In the genomic region with DNA sequence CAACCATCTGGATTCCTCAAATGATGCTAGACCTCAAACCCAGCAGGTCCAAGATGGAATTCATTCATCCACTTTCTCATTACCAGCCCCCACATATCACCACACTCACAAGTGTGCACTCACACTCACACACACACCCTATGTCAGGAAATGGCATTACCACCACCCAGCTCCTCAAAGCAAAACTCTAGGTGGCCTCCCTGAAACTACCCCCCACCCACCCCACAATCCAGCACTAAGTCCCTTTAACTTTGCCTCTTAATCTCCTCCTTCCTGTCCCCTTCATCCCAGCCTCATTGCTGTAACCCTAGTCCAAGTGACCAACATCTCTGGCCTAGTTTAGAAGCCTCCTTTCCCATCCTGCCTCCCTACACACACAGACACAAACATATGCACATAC, we compare ENCODE assay signal across 22 cellular contexts.
DNase-seq lines count a peak whose midpoint lies in the region; ATAC-seq and TF ChIP-seq lines count a peak whose summit lies in the region.
"Had no signal": no experiment of that assay in that cellular context is flagged by ENCODE, and none has a peak within 500 bp of the region (broad histone marks: within the 10 kb centered on the region; RNA-seq: fewer than 3 reads in every experiment).

No MANE protein-coding gene starts in this region.

- H3K4me1 ChIP-seq in DND-41 (ENCODE audit: insufficient read depth, low read length) = peaks cover 30% of the 10 kb centered on the region

- no peaks in the 10 kb centered on the region for H3K36me3 Mint-ChIP-seq in activated CD4-positive, alpha-beta T cell treated with anti-CD3 and anti-CD28 coated beads, Interleukin-2, amount 10 ng/mL, durations not matched to agents 24 days and 14 days (ENCODE audit: low read depth)
- no peaks in the 10 kb centered on the region for H3K36me3 Mint-ChIP-seq in activated T-helper 2 cell treated with anti-CD3 and anti-CD28 coated beads, Interferon-gamma antibody, Interleukin-2, Interleukin-4, amounts not matched to agents 10 μg/mL and 5 μg/mL and 100 μg/mL, durations not matched to agents 14 hours and 24 hours and 36 hours (ENCODE audit: low read depth)
- H3K36me3 Mint-ChIP-seq in natural killer cell (no peaks in the 10 kb centered on the region), CD14-positive monocyte (no peaks in the 10 kb centered on the region)
- H3K36me3 Mint-ChIP-seq: stimulated activated naive B cell treated with anti-CD40 and anti-IgM and Interleukin-4, amounts not matched to agents 10 μg/mL and 1 μg/mL and 100 μg/mL, for 72 hours; WTC11 had no signal

- H2AFZ ChIP-seq in DND-41 (ENCODE audit: low read depth, low read length) = no peak overlapping the region

- no peaks in the 10 kb centered on the region for H3K27me3 ChIP-seq in DND-41 (ENCODE audit: insufficient read depth, low read length, poor library complexity)
- H3K27me3 ChIP-seq: dorsolateral prefrontal cortex had no signal

- H3K4me1 Mint-ChIP-seq in activated CD4-positive, alpha-beta T cell treated with anti-CD3 and anti-CD28 coated beads, Interleukin-2, amount 10 ng/mL, durations not matched to agents 24 days and 14 days = peaks cover 46% of the 10 kb centered on the region
- H3K4me1 Mint-ChIP-seq in activated T-helper 2 cell treated with anti-CD3 and anti-CD28 coated beads, Interferon-gamma antibody, Interleukin-2, Interleukin-4, amounts not matched to agents 10 μg/mL and 5 μg/mL and 100 μg/mL, durations not matched to agents 14 hours and 24 hours and 36 hours (ENCODE audit: low read depth) = peaks cover 47% of the 10 kb centered on the region
- H3K4me1 Mint-ChIP-seq in natural killer cell (peaks cover 54 to 64% of the 10 kb centered on the region in 2 donors), CD14-positive monocyte (peaks cover 21% of the 10 kb centered on the region)

- peak; percentile 57 for ATAC-seq in DND-41 (ENCODE audit: insufficient read depth, low read depth)
- no peak for ATAC-seq in natural killer cell
- no peak for ATAC-seq in HG02840 (IDR thresholded peaks at IDR 0.05; ENCODE audit: low FRiP score, unreplicated experiment)
- no peak for ATAC-seq in HG02571 (IDR thresholded peaks at IDR 0.05; ENCODE audit: unreplicated experiment)
- ATAC-seq: WTC11 had no signal

- H3K27me3 Mint-ChIP-seq in activated CD4-positive, alpha-beta T cell treated with anti-CD3 and anti-CD28 coated beads, Interleukin-2, amount 10 ng/mL, durations not matched to agents 24 days and 14 days = no peaks in the 10 kb centered on the region
- no peaks in the 10 kb centered on the region for H3K27me3 Mint-ChIP-seq in activated T-helper 2 cell treated with anti-CD3 and anti-CD28 coated beads, Interferon-gamma antibody, Interleukin-2, Interleukin-4, amounts not matched to agents 10 μg/mL and 5 μg/mL and 100 μg/mL, durations not matched to agents 14 hours and 24 hours and 36 hours (ENCODE audit: low read depth)
- no peaks in the 10 kb centered on the region for H3K27me3 Mint-ChIP-seq in natural killer cell (ENCODE audit: low read depth in 2 of 2)
- peaks cover 0 to 3% (median 0%) of the 10 kb centered on the region in 3 donors for H3K27me3 Mint-ChIP-seq in CD14-positive monocyte (ENCODE audit: low read depth in 3 of 3)
- H3K27me3 Mint-ChIP-seq: stimulated activated naive B cell treated with anti-CD40 and anti-IgM and Interleukin-4, amounts not matched to agents 10 μg/mL and 1 μg/mL and 100 μg/mL, for 72 hours had no signal

- no peaks in the 10 kb centered on the region for H3K36me3 ChIP-seq in DND-41 (ENCODE audit: insufficient read depth, low read length)

- TF ChIP-seq CTCF in DND-41 (IDR thresholded peaks at IDR 0.05; ENCODE audit: borderline replicate concordance, extremely low read depth, low read length, poor library complexity, severe bottlenecking) (no peak), natural killer cell (IDR thresholded peaks at IDR 0.05) (no peak), CD14-positive monocyte (IDR thresholded peaks at IDR 0.05) (no peak)

- no peak overlapping the region for H3K4me3 ChIP-seq in DND-41 (ENCODE audit: low read depth in 1 of 2, low read length in 2 of 2)
- H3K4me3 ChIP-seq: dorsolateral prefrontal cortex, SK-N-MC had no signal

- H3K9me3 ChIP-seq in DND-41 (ENCODE audit: insufficient read depth, low read length, severe bottlenecking) = no peaks in the 10 kb centered on the region

- intact Hi-C loops in activated CD4-positive, alpha-beta T cell treated with anti-CD3 and anti-CD28 coated beads, Interleukin-2, amount 10 ng/mL, durations not matched to agents 24 days and 14 days (cut with micrococcal nuclease) = loop anchor here (10.0 kb wide), 1 partner anchor 592 kb away; no protein-coding TSS in a partner anchor
- intact Hi-C loops in activated T-helper 2 cell treated with anti-CD3 and anti-CD28 coated beads, Interferon-gamma antibody, Interleukin-2, Interleukin-4, amounts not matched to agents 10 μg/mL and 5 μg/mL and 100 μg/mL, durations not matched to agents 14 hours and 24 hours and 36 hours (cut with micrococcal nuclease) = loop anchor here (5.0 to 10.0 kb wide), 2 partner anchors 319 to 762 kb away; a partner anchor contains a TSS
- intact Hi-C loops in natural killer cell (cut with micrococcal nuclease) = loop anchor here (10.0 kb wide), 1 partner anchor 712 kb away; no protein-coding TSS in a partner anchor
- intact Hi-C loops in CD14-positive monocyte (cut with micrococcal nuclease) = no loop called here

- peak overlapping the region; percentile 79 for H3K27ac ChIP-seq in DND-41 (ENCODE audit: low read length)
- H3K27ac ChIP-seq: dorsolateral prefrontal cortex, epithelial cell of prostate, RWPE1, SK-N-MC had no signal

- no peaks in the 10 kb centered on the region for H4K20me1 ChIP-seq in DND-41 (ENCODE audit: insufficient read depth, low read length)

- no peak overlapping the region for H3K4me2 ChIP-seq in DND-41 (ENCODE audit: insufficient read depth, low read length)

- H3K27ac Mint-ChIP-seq in activated CD4-positive, alpha-beta T cell treated with anti-CD3 and anti-CD28 coated beads, Interleukin-2, amount 10 ng/mL, durations not matched to agents 24 days and 14 days = peak overlapping the region; percentile 26
- peak overlapping the region; percentile 22 for H3K27ac Mint-ChIP-seq in activated T-helper 2 cell treated with anti-CD3 and anti-CD28 coated beads, Interferon-gamma antibody, Interleukin-2, Interleukin-4, amounts not matched to agents 10 μg/mL and 5 μg/mL and 100 μg/mL, durations not matched to agents 14 hours and 24 hours and 36 hours
- peak overlapping the region; percentile 87 to 97 for H3K27ac Mint-ChIP-seq in natural killer cell
- peak overlapping the region in 1 of 7 donors; percentile 48 for H3K27ac Mint-ChIP-seq in CD14-positive monocyte
- H3K27ac Mint-ChIP-seq: stimulated activated naive B cell treated with anti-CD40 and anti-IgM and Interleukin-4, amounts not matched to agents 10 μg/mL and 1 μg/mL and 100 μg/mL, for 72 hours; WTC11 had no signal

- H3K79me2 ChIP-seq in DND-41 (ENCODE audit: insufficient read depth, low read length) = no peaks in the 10 kb centered on the region

- peak; percentile 60 for DNase-seq in activated CD4-positive, alpha-beta T cell treated with anti-CD3 and anti-CD28 coated beads, Interleukin-2, amount 10 ng/mL, durations not matched to agents 24 days and 14 days
- DNase-seq in activated CD4-positive, alpha-beta T cell treated with anti-CD3 and anti-CD28 coated beads for 48 hours = no peak
- DNase-seq in DND-41 = peak; percentile 30
- DNase-seq in activated T-helper 2 cell treated with anti-CD3 and anti-CD28 coated beads, Interferon-gamma antibody, Interleukin-2, Interleukin-4, amounts not matched to agents 10 μg/mL and 5 μg/mL and 100 μg/mL, durations not matched to agents 14 hours and 24 hours and 36 hours (ENCODE audit: low spot score) = no peak
- DNase-seq in natural killer cell = no peak
- DNase-seq in CD14-positive monocyte (ENCODE audit: low spot score) = no peak
- DNase-seq: activated gamma-delta T cell treated with Interleukin-2 at 50 U/mL for 16 hours; dorsolateral prefrontal cortex; EL; head of caudate nucleus; mammary epithelial cell; NCI-H1436; NCI-H524 treated with DMSO at 0.1 percent for 48 hours; nucleus accumbens; stimulated activated naive B cell treated with anti-CD40 and anti-IgM and Interleukin-4, amounts not matched to agents 10 μg/mL and 1 μg/mL and 100 μg/mL, for 72 hours; T1000 had no signal

- peaks cover 4% of the 10 kb centered on the region for H3K9me3 Mint-ChIP-seq in activated CD4-positive, alpha-beta T cell treated with anti-CD3 and anti-CD28 coated beads, Interleukin-2, amount 10 ng/mL, durations not matched to agents 24 days and 14 days
- H3K9me3 Mint-ChIP-seq in activated T-helper 2 cell treated with anti-CD3 and anti-CD28 coated beads, Interferon-gamma antibody, Interleukin-2, Interleukin-4, amounts not matched to agents 10 μg/mL and 5 μg/mL and 100 μg/mL, durations not matched to agents 14 hours and 24 hours and 36 hours = no peaks in the 10 kb centered on the region
- H3K9me3 Mint-ChIP-seq in natural killer cell (no peaks in the 10 kb centered on the region), CD14-positive monocyte (peaks cover 0 to 2% (median 0%) of the 10 kb centered on the region in 7 donors)
- H3K9me3 Mint-ChIP-seq: stimulated activated naive B cell treated with anti-CD40 and anti-IgM and Interleukin-4, amounts not matched to agents 10 μg/mL and 1 μg/mL and 100 μg/mL, for 72 hours had no signal

- no peak overlapping the region for H3K9ac ChIP-seq in DND-41 (ENCODE audit: low read depth, low read length)

- H3K4me3 Mint-ChIP-seq in activated CD4-positive, alpha-beta T cell treated with anti-CD3 and anti-CD28 coated beads, Interleukin-2, amount 10 ng/mL, durations not matched to agents 24 days and 14 days = peak overlapping the region; percentile 2
- H3K4me3 Mint-ChIP-seq in activated T-helper 2 cell treated with anti-CD3 and anti-CD28 coated beads, Interferon-gamma antibody, Interleukin-2, Interleukin-4, amounts not matched to agents 10 μg/mL and 5 μg/mL and 100 μg/mL, durations not matched to agents 14 hours and 24 hours and 36 hours (ENCODE audit: low read depth) = peak overlapping the region; percentile 1
- H3K4me3 Mint-ChIP-seq in natural killer cell (peak overlapping the region; percentile 90), CD14-positive monocyte (no peak overlapping the region)
- H3K4me3 Mint-ChIP-seq: stimulated activated naive B cell treated with anti-CD40 and anti-IgM and Interleukin-4, amounts not matched to agents 10 μg/mL and 1 μg/mL and 100 μg/mL, for 72 hours; WTC11 had no signal

Comparison
In these comparisons a context has a peak if more than half of its experiments do, and no peak if none do; other contexts are left out.
1. DNase-seq: peak in activated CD4-positive, alpha-beta T cell treated with anti-CD3 and anti-CD28 coated beads, Interleukin-2, amount 10 ng/mL, durations not matched to agents 24 days and 14 days (single experiment) and DND-41 (single experiment); none in activated CD4-positive, alpha-beta T cell treated with anti-CD3 and anti-CD28 coated beads for 48 hours (single experiment), activated T-helper 2 cell treated with anti-CD3 and anti-CD28 coated beads, Interferon-gamma antibody, Interleukin-2, Interleukin-4, amounts not matched to agents 10 μg/mL and 5 μg/mL and 100 μg/mL, durations not matched to agents 14 hours and 24 hours and 36 hours (single experiment), natural killer cell (single experiment) and CD14-positive monocyte (single experiment).
2. H3K4me3 Mint-ChIP-seq: peak in activated CD4-positive, alpha-beta T cell treated with anti-CD3 and anti-CD28 coated beads, Interleukin-2, amount 10 ng/mL, durations not matched to agents 24 days and 14 days (single experiment), activated T-helper 2 cell treated with anti-CD3 and anti-CD28 coated beads, Interferon-gamma antibody, Interleukin-2, Interleukin-4, amounts not matched to agents 10 μg/mL and 5 μg/mL and 100 μg/mL, durations not matched to agents 14 hours and 24 hours and 36 hours (single experiment) and natural killer cell (single experiment); none in CD14-positive monocyte (0 of 2).
3. intact Hi-C loops: an anchor here in activated CD4-positive, alpha-beta T cell treated with anti-CD3 and anti-CD28 coated beads, Interleukin-2, amount 10 ng/mL, durations not matched to agents 24 days and 14 days (10.0 kb wide), activated T-helper 2 cell treated with anti-CD3 and anti-CD28 coated beads, Interferon-gamma antibody, Interleukin-2, Interleukin-4, amounts not matched to agents 10 μg/mL and 5 μg/mL and 100 μg/mL, durations not matched to agents 14 hours and 24 hours and 36 hours (5.0 to 10.0 kb wide) and natural killer cell (10.0 kb wide); none called in CD14-positive monocyte.